ENCODE assay signal across 9 cellular contexts in the genomic region with DNA sequence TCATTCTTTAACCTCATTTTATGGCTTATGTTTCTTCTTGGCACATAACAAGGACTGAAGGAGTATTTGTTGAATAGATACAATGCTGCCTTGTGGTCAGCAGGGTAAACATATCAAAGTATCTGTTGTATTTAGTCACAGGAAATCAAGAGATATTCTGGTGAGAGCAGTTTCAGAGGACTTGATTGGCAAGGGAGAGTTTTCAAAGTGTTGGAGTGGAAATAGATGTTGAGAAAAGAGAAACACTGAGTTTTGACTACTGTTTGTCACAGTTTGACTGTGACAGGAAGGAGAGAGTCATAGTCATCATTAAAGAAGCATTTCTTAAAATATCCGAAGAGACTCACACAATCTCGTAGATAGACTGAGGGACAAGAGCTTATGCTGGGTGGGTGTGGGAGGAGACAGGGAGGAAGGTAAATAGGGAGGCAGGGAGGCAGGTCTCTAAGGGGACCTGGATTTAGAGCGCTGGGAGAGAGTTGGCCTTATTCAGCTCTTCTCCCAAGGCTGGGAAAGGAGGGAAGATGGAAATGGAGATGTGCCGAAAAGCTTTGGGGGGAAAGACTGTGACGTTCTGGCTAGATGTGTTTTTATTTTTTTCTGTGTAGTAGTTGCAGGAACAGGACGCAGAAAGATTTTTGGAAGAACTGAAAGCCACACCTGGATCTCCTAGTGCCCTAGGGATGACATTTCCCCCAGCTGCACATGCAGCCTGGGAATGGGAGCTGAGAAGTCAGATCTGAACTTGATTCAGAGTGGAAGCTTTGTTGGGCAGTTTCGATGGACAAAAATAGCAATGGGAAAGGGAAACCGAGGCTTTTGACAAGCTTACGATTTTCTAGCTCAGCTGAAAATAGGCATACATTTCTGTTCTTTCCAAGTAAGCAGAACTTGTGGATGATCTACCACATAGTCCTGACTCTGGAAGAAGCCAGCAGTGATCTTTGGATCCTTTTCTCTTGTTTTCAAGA.
DNase-seq lines count a peak whose midpoint lies in the region; ATAC-seq, FAIRE-seq and TF ChIP-seq lines count a peak whose summit lies in the region.
"Had no signal": no experiment of that assay in that cellular context is flagged by ENCODE, and none has a peak within 500 bp of the region (broad histone marks: within the 10 kb centered on the region; RNA-seq: fewer than 3 reads in every experiment).

No MANE protein-coding gene starts in this region.

- CTCF ChIA-PET in HepG2 (lab: Yijun Ruan, JAX; ENCODE audit: low intra/inter-chr PET ratio, low total read pairs), result no interaction called here

- peaks cover 8% of the 10 kb centered on the region for H3K4me1 ChIP-seq in HepG2 (ENCODE audit: insufficient read depth, low read length)
- H3K4me1 ChIP-seq in right lobe of liver, result peaks cover 0 to 3% (median 0%) of the 10 kb centered on the region in 4 donors
- no peaks in the 10 kb centered on the region for H3K4me1 ChIP-seq in stomach
- H3K4me1 ChIP-seq in ovary (ENCODE audit: insufficient read depth), result no peaks in the 10 kb centered on the region

- H3K27ac ChIP-seq in HepG2 (ENCODE audit: extremely low read length, insufficient read depth, low read length) (no peak overlapping the region), right lobe of liver (no peak overlapping the region), stomach (no peak overlapping the region), ovary (no peak overlapping the region)
- H3K27ac ChIP-seq: C4-2B had no signal

- no peaks in the 10 kb centered on the region for H3K79me2 ChIP-seq in HepG2 (ENCODE audit: insufficient read depth, low read length)

- DNase-seq in HepG2 (ENCODE audit: low spot score) (peak; percentile 16), right lobe of liver (no peak), NCI-H226 (peak; percentile 53), stomach (no peak), ovary (no peak), CD1c-positive myeloid dendritic cell (ENCODE audit: extremely low spot score) (no peak), activated gamma-delta T cell treated with Interleukin-2 at 50 U/mL for 16 hours (no peak)

- H3K9me3 ChIP-seq in HepG2 (ENCODE audit: low read length) (no peaks in the 10 kb centered on the region), right lobe of liver (no peaks in the 10 kb centered on the region), stomach (no peaks in the 10 kb centered on the region), ovary (no peaks in the 10 kb centered on the region)

- H3K36me3 ChIP-seq in HepG2 (replicated peaks in 1 of 2; ENCODE audit: control insufficient read depth in 1 of 2, insufficient read depth in 2 of 2, low read length in 2 of 2), result no peaks in the 10 kb centered on the region
- H3K36me3 ChIP-seq in right lobe of liver, result no peaks in the 10 kb centered on the region
- H3K36me3 ChIP-seq in stomach, result no peaks in the 10 kb centered on the region
- no peaks in the 10 kb centered on the region for H3K36me3 ChIP-seq in ovary

- no peak for TF ChIP-seq POLR2A in HepG2 (IDR thresholded peaks at IDR 0.05; ENCODE audit: insufficient read depth in 1 of 2, low read depth in 2 of 2, low read length in 2 of 2)
- TF ChIP-seq POLR2A in right lobe of liver (IDR thresholded peaks at IDR 0.05), result no peak
- TF ChIP-seq POLR2A in stomach (IDR thresholded peaks at IDR 0.05), result no peak
- TF ChIP-seq POLR2A in ovary (IDR thresholded peaks at IDR 0.05), result no peak

- no peak for FAIRE-seq in HepG2 (lab: Jason Lieb, UNC)

- POLR2A ChIA-PET in HepG2 (lab: Yijun Ruan, JAX), result no interaction called here

- no peak overlapping the region for H3K4me2 ChIP-seq in HepG2 (ENCODE audit: low read depth, low read length)

- H2AFZ ChIP-seq in HepG2 (ENCODE audit: low read length), result no peak overlapping the region

- in situ Hi-C loops in HepG2 (cut with HindIII; ENCODE audit: extremely low pct_ligation_motif_present, low pct_unique_long_range_greater_than_20kb), result no loop called here

- no peaks in the 10 kb centered on the region for H4K20me1 ChIP-seq in HepG2 (ENCODE audit: insufficient read depth, low read length)

- 53% methylated on average over 9 of the region's 9 CpGs for WGBS in HepG2 (ENCODE audit: low lambda C conversion rate)
- WGBS in right lobe of liver (ENCODE audit: insufficient coverage, low coverage, low lambda C conversion rate, missing lambda C conversion rate), result 70% methylated on average over 9 of the region's 9 CpGs
- 71 to 88% (median 86%) methylated on average over 9 of the region's 9 CpGs for WGBS in stomach, 5 donors
- 73 to 84% (median 81%) methylated on average over 9 of the region's 9 CpGs for WGBS in ovary, 3 donors

- no TSS peak for BruUV-seq in HepG2 (replicated peaks; lab: Mats Ljungman, UMichigan)

- ATAC-seq in HepG2 (no peak), right lobe of liver (no peak), HG02798 (IDR thresholded peaks at IDR 0.05; ENCODE audit: poor library complexity, unreplicated experiment) (peak; percentile 57)

- TF ChIP-seq EP300 in HepG2 (IDR thresholded peaks at IDR 0.05; ENCODE audit: low read depth in 2 of 2, low read length in 2 of 2) (no peak), HepG2 (CRISPR knock-in tag; IDR thresholded peaks at IDR 0.05; ENCODE audit: borderline replicate concordance) (no peak), stomach (IDR thresholded peaks at IDR 0.05) (no peak), ovary (IDR thresholded peaks at IDR 0.05) (no peak)

- no peak overlapping the region for H3K9ac ChIP-seq in HepG2 (ENCODE audit: insufficient read depth, low read depth, low read length)

- intact Hi-C loops in HepG2 (cut with micrococcal nuclease; ENCODE audit: unreplicated experiment), result no loop called here
- intact Hi-C loops in right lobe of liver (cut with DNase I), result no loop called here
- intact Hi-C loops in stomach (cut with DNase I; ENCODE audit: low total_unique reads), result no loop called here
- intact Hi-C loops in ovary (cut with DNase I), result no loop called here

- TF ChIP-seq RAD21 in HepG2 (CRISPR knock-in tag; IDR thresholded peaks at IDR 0.05), result no peak

- no peak for TF ChIP-seq CTCF in HepG2 (CRISPR knock-in tag; IDR thresholded peaks at IDR 0.05)
- TF ChIP-seq CTCF in right lobe of liver (IDR thresholded peaks at IDR 0.05), result no peak
- TF ChIP-seq CTCF in stomach (IDR thresholded peaks at IDR 0.05), result no peak
- TF ChIP-seq CTCF in ovary (IDR thresholded peaks at IDR 0.05), result no peak

- H3K4me3 ChIP-seq in HepG2 (replicated peaks in 1 of 3; ENCODE audit: insufficient read depth in 1 of 3, low read depth in 2 of 3, low read length in 3 of 3), result no peak overlapping the region
- H3K4me3 ChIP-seq in right lobe of liver, result no peak overlapping the region
- no peak overlapping the region for H3K4me3 ChIP-seq in stomach
- no peak overlapping the region for H3K4me3 ChIP-seq in ovary

- H3K27me3 ChIP-seq in HepG2 (ENCODE audit: control insufficient read depth in 1 of 2, insufficient read depth in 2 of 2, low read length in 2 of 2) (peaks cover 0 to 10% of the 10 kb centered on the region in 2 experiments; a peak in 3 of 5 replicates), right lobe of liver (no peaks in the 10 kb centered on the region), stomach (no peaks in the 10 kb centered on the region), ovary (no peaks in the 10 kb centered on the region)

TF ChIP-seq in HepG2, 621 proteins besides CTCF, POLR2A, EP300 and RAD21 (continues in another document):
- TF ChIP-seq ZNF30 (CRISPR knock-in tag; IDR thresholded peaks at IDR 0.05) (no peak), ZNF484 (CRISPR knock-in tag; IDR thresholded peaks at IDR 0.05; ENCODE audit: borderline replicate concordance, low read depth) (no peak), BHLHE40 (IDR thresholded peaks at IDR 0.05; ENCODE audit: low read length) (no peak), ZSCAN20 (CRISPR knock-in tag; IDR thresholded peaks at IDR 0.05; ENCODE audit: borderline replicate concordance) (no peak), ZBTB21 (CRISPR knock-in tag; IDR thresholded peaks at IDR 0.05) (no peak), TAF15 (IDR thresholded peaks at IDR 0.05; ENCODE audit: low read depth, low read length, poor library complexity, severe bottlenecking) (no peak)
- TF ChIP-seq, protein P1, sequence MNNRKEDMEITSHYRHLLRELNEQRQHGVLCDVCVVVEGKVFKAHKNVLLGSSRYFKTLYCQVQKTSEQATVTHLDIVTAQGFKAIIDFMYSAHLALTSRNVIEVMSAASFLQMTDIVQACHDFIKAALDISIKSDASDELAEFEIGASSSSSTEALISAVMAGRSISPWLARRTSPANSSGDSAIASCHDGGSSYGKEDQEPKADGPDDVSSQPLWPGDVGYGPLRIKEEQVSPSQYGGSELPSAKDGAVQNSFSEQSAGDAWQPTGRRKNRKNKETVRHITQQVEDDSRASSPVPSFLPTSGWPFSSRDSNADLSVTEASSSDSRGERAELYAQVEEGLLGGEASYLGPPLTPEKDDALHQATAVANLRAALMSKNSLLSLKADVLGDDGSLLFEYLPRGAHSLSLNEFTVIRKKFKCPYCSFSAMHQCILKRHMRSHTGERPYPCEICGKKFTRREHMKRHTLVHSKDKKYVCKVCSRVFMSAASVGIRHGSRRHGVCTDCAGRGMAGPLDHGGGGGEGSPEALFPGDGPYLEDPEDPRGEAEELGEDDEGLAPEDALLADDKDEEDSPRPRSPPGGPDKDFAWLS (CRISPR knock-in tag; IDR thresholded peaks at IDR 0.05; ENCODE audit: borderline replicate concordance), result no peak
- TF ChIP-seq, protein P2, sequence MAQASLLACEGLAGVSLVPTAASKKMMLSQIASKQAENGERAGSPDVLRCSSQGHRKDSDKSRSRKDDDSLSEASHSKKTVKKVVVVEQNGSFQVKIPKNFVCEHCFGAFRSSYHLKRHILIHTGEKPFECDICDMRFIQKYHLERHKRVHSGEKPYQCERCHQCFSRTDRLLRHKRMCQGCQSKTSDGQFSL (CRISPR knock-in tag; IDR thresholded peaks at IDR 0.05), result no peak
- TF ChIP-seq, protein P3, sequence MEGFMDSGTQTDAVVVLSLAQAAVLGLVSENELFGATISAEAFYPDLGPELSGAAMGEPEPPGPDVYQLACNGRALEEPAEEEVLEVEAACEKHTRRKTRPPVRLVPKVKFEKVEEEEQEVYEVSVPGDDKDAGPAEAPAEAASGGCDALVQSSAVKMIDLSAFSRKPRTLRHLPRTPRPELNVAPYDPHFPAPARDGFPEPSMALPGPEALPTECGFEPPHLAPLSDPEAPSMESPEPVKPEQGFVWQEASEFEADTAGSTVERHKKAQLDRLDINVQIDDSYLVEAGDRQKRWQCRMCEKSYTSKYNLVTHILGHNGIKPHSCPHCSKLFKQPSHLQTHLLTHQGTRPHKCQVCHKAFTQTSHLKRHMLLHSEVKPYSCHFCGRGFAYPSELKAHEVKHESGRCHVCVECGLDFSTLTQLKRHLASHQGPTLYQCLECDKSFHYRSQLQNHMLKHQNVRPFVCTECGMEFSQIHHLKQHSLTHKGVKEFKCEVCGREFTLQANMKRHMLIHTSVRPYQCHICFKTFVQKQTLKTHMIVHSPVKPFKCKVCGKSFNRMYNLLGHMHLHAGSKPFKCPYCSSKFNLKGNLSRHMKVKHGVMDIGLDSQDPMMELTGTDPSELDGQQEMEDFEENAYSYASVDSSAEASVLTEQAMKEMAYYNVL (CRISPR knock-in tag; IDR thresholded peaks at IDR 0.05; ENCODE audit: borderline replicate concordance), result no peak

Comparison
In these comparisons a context has a peak if more than half of its experiments do, and no peak if none do; other contexts are left out.
1. DNase-seq: peak in HepG2 (single experiment) and NCI-H226 (single experiment); none in right lobe of liver (0 of 3), stomach (single experiment), ovary (0 of 5), CD1c-positive myeloid dendritic cell (single experiment) and activated gamma-delta T cell treated with Interleukin-2 at 50 U/mL for 16 hours (single experiment).